Comparison of ENCODE assay signal across 9 cellular contexts in genomic region chr7:977326-978048, GRCh38.
DNase-seq lines count a peak whose midpoint lies in the region; ATAC-seq and TF ChIP-seq lines count a peak whose summit lies in the region.
"Had no signal": no experiment of that assay in that cellular context is flagged by ENCODE, and none has a peak within 500 bp of the region (broad histone marks: within the 10 kb centered on the region; RNA-seq: fewer than 3 reads in every experiment).

No MANE protein-coding gene starts in this region.

- DNase-seq in NB4 (ENCODE audit: low read depth), result peak; percentile 68
- DNase-seq in globus pallidus (ENCODE audit: low spot score), result peak; percentile 96
- peak; percentile 67 for DNase-seq in retinal pigment epithelial cell (ENCODE audit: low read depth)
- no peak for DNase-seq in GM10266 (ENCODE audit: extremely low spot score)
- DNase-seq in T-helper 1 cell, result no peak
- DNase-seq: activated naive CD4-positive, alpha-beta T cell treated with anti-CD3 and anti-CD28 coated beads, Interleukin-2, amount 10 ng/mL, durations not matched to agents 7 days and 5 days had no signal

- in situ Hi-C loops in GM18951 (cut with MboI; ENCODE audit: low sequenced_read_pairs, unreplicated experiment), result no loop called here

- TF ChIP-seq POLR2A in GM18951 (IDR thresholded peaks at IDR 0.05; ENCODE audit: extremely low read depth, insufficient read depth, insufficient read length) (peak; percentile 24), NB4 (IDR thresholded peaks at IDR 0.05; ENCODE audit: extremely low read depth, insufficient read length) (no peak)

- H3K4me3 ChIP-seq in NB4 (ENCODE audit: low read depth, low read length) (no peak overlapping the region), retinal pigment epithelial cell (ENCODE audit: low read length) (no peak overlapping the region)

- no peak for TF ChIP-seq CTCF in NB4 (IDR thresholded peaks at IDR 0.05; ENCODE audit: low read depth, low read length)
- TF ChIP-seq CTCF in retinal pigment epithelial cell (conservative IDR thresholded peaks at IDR 0.05; ENCODE audit: low read depth, low read length), result no peak
- TF ChIP-seq CTCF in GM10266 (IDR thresholded peaks at IDR 0.05; ENCODE audit: control insufficient read depth, insufficient read depth, low read depth, missing control alignments), result no peak

- ATAC-seq in GM21717 (IDR thresholded peaks at IDR 0.05; ENCODE audit: unreplicated experiment) (no peak), HG02763 (IDR thresholded peaks at IDR 0.05; ENCODE audit: unreplicated experiment) (no peak)

Comparison
In these comparisons a context has a peak if more than half of its experiments do, and no peak if none do; other contexts are left out.
1. DNase-seq: peak in NB4 (single experiment), globus pallidus (single experiment) and retinal pigment epithelial cell (single experiment); none in GM10266 (single experiment) and T-helper 1 cell (0 of 5).